In genomic region chr13:96766311-96766710, GRCh38 we compare ENCODE assay signal across 35 cellular contexts.
"Had no signal": no experiment of that assay in that cellular context is flagged by ENCODE, and none has a peak within 500 bp of the region (broad histone marks: within the 10 kb centered on the region; RNA-seq: fewer than 3 reads in every experiment).

No MANE protein-coding gene starts in this region.

- H3K27me3 ChIP-seq: adrenal gland, body of pancreas, brain microvascular endothelial cell, breast epithelium had no signal

- H3K9me3 ChIP-seq: adrenal gland, body of pancreas, breast epithelium had no signal

- H3K36me3 ChIP-seq: adrenal gland, brain microvascular endothelial cell, breast epithelium had no signal

- H3K4me3 Mint-ChIP-seq: activated B cell treated with CpG ODN at 0.5 μM for 24 hours; activated CD4-positive, alpha-beta memory T cell treated with anti-CD3 and anti-CD28 coated beads for 36 hours; activated CD4-positive, alpha-beta T cell treated with anti-CD3 and anti-CD28 coated beads, Interleukin-2, amount 10 ng/mL, durations not matched to agents 24 days and 14 days; activated CD8-positive, alpha-beta T cell treated with anti-CD3 and anti-CD28 coated beads for 36 hours; activated naive CD4-positive, alpha-beta T cell treated with anti-CD3 and anti-CD28 coated beads for 36 hours; activated naive CD8-positive, alpha-beta T cell treated with anti-CD3 and anti-CD28 coated beads for 36 hours; activated T-cell treated with anti-CD3 and anti-CD28 coated beads, Interleukin-2, amount 50 U/mL, for 4 hours; activated T-cell treated with anti-CD3 and anti-CD28 coated beads, Interleukin-2, amount 50 U/mL, for 72 hours; activated T-helper 1 cell treated with anti-CD3 and anti-CD28 coated beads, Interleukin-12 subunit alpha, Interleukin-12 subunit beta, Interleukin-2, Interleukin-4 antibody, amounts not matched to agents 30 ng/mL and 10 ng/mL and 1 ng/mL, durations not matched to agents 14 hours and 24 hours and 36 hours; activated T-helper 17 cell treated with anti-CD3 and anti-CD28 coated beads, Interleukin-2, amount 50 U/mL, for 72 hours; T-helper 1 cell treated with Interleukin-12 subunit alpha and Interleukin-12 subunit beta and Interleukin-4 antibody, amounts not matched to agents 30 μg/mL and 1 μg/mL, for 36 hours; T-helper 2 cell treated with Interferon-gamma antibody and Interleukin-4, amounts not matched to agents 5 μg/mL and 100 μg/mL, for 36 hours had no signal

- H3K4me3 ChIP-seq: adrenal gland, body of pancreas, breast epithelium had no signal

- H3K4me1 Mint-ChIP-seq: activated B cell treated with CpG ODN at 0.5 μM for 24 hours; activated CD4-positive, alpha-beta T cell treated with anti-CD3 and anti-CD28 coated beads, Interleukin-2, amount 10 ng/mL, durations not matched to agents 24 days and 14 days; activated naive CD8-positive, alpha-beta T cell treated with anti-CD3 and anti-CD28 coated beads for 36 hours; activated T-helper 17 cell treated with anti-CD3 and anti-CD28 coated beads, Interleukin-2, amount 50 U/mL, for 72 hours had no signal

- H3K36me3 Mint-ChIP-seq: activated CD4-positive, alpha-beta memory T cell treated with anti-CD3 and anti-CD28 coated beads for 36 hours; activated naive CD4-positive, alpha-beta T cell treated with anti-CD3 and anti-CD28 coated beads, Interleukin-2, amount 50 U/mL, for 72 hours; activated naive CD8-positive, alpha-beta T cell treated with anti-CD3 and anti-CD28 coated beads for 36 hours had no signal

- H3K27ac ChIP-seq: adrenal gland, body of pancreas, brain microvascular endothelial cell, breast epithelium, VCaP had no signal

- H3K9me3 Mint-ChIP-seq: activated B cell treated with CpG ODN at 0.5 μM for 24 hours; activated CD4-positive, alpha-beta memory T cell treated with anti-CD3 and anti-CD28 coated beads for 36 hours; activated naive CD4-positive, alpha-beta T cell treated with anti-CD3 and anti-CD28 coated beads for 36 hours; activated naive CD8-positive, alpha-beta T cell treated with anti-CD3 and anti-CD28 coated beads for 36 hours; activated T-cell treated with anti-CD3 and anti-CD28 coated beads, Interleukin-2, amount 50 U/mL, for 4 hours; T-helper 2 cell treated with Interferon-gamma antibody and Interleukin-4, amounts not matched to agents 5 μg/mL and 100 μg/mL, for 36 hours had no signal

- H3K27me3 Mint-ChIP-seq: activated B cell treated with CpG ODN at 0.5 μM for 24 hours; activated CD4-positive, alpha-beta memory T cell treated with anti-CD3 and anti-CD28 coated beads for 36 hours; activated CD4-positive, alpha-beta T cell treated with anti-CD3 and anti-CD28 coated beads, Interleukin-2, amount 10 ng/mL, durations not matched to agents 24 days and 14 days; activated CD8-positive, alpha-beta T cell treated with anti-CD3 and anti-CD28 coated beads for 36 hours; activated naive CD8-positive, alpha-beta T cell treated with anti-CD3 and anti-CD28 coated beads for 36 hours; activated T-helper 17 cell treated with anti-CD3 and anti-CD28 coated beads, Interleukin-2, amount 50 U/mL, for 72 hours had no signal

- H3K4me1 ChIP-seq: body of pancreas, breast epithelium had no signal

- H3K27ac Mint-ChIP-seq: activated B cell treated with CpG ODN at 0.5 μM for 24 hours; activated CD4-positive, alpha-beta memory T cell treated with anti-CD3 and anti-CD28 coated beads for 36 hours; activated CD4-positive, alpha-beta T cell treated with anti-CD3 and anti-CD28 coated beads, Interleukin-2, amount 10 ng/mL, durations not matched to agents 24 days and 14 days; activated CD8-positive, alpha-beta T cell treated with anti-CD3 and anti-CD28 coated beads for 36 hours; activated naive CD4-positive, alpha-beta T cell treated with anti-CD3 and anti-CD28 coated beads for 36 hours; activated naive CD4-positive, alpha-beta T cell treated with anti-CD3 and anti-CD28 coated beads, Interleukin-2, amount 50 U/mL, for 72 hours; activated naive CD8-positive, alpha-beta T cell treated with anti-CD3 and anti-CD28 coated beads for 36 hours; activated T-cell treated with anti-CD3 and anti-CD28 coated beads, Interleukin-2, amount 50 U/mL, for 72 hours; activated T-helper 1 cell treated with anti-CD3 and anti-CD28 coated beads, Interleukin-12 subunit alpha, Interleukin-12 subunit beta, Interleukin-2, Interleukin-4 antibody, amounts not matched to agents 30 ng/mL and 10 ng/mL and 1 ng/mL, durations not matched to agents 14 hours and 24 hours and 36 hours; activated T-helper 17 cell treated with anti-CD3 and anti-CD28 coated beads, Interleukin-2, amount 50 U/mL, for 72 hours; T-helper 1 cell treated with Interleukin-12 subunit alpha and Interleukin-12 subunit beta and Interleukin-4 antibody, amounts not matched to agents 30 μg/mL and 1 μg/mL, for 36 hours; T-helper 2 cell treated with Interferon-gamma antibody and Interleukin-4, amounts not matched to agents 5 μg/mL and 100 μg/mL, for 36 hours had no signal

- DNase-seq: activated B cell treated with CpG ODN at 0.5 μM for 24 hours; activated CD4-positive, alpha-beta memory T cell treated with anti-CD3 and anti-CD28 coated beads for 36 hours; activated CD4-positive, alpha-beta T cell treated with anti-CD3 and anti-CD28 coated beads for 4 hours; activated CD4-positive, alpha-beta T cell treated with anti-CD3 and anti-CD28 coated beads, Interleukin-2, amount 10 ng/mL, durations not matched to agents 24 days and 14 days; activated CD4-positive, alpha-beta T cell treated with anti-CD3 and anti-CD28 coated beads, Interleukin-2, amount 50 U/mL, for 1 hour; activated CD4-positive, alpha-beta T cell treated with anti-CD3 and anti-CD28 coated beads, Interleukin-2, amount 50 U/mL, for 4 hours; activated CD4-positive, CD25-positive, alpha-beta regulatory T cell treated with anti-CD3 and anti-CD28 coated beads, Interleukin-2, amount 50 U/mL, for 72 hours; activated CD8-positive, alpha-beta memory T cell treated with anti-CD3 and anti-CD28 coated beads, Interleukin-2, amount 50 U/mL, for 4 hours; activated CD8-positive, alpha-beta T cell treated with anti-CD3 and anti-CD28 coated beads for 36 hours; activated effector memory CD4-positive, alpha-beta T cell treated with anti-CD3 and anti-CD28 coated beads, Interleukin-2, amount 50 U/mL, for 16 hours; activated gamma-delta T cell treated with Interleukin-2 at 50 U/mL for 16 hours; activated naive CD4-positive, alpha-beta T cell; activated naive CD4-positive, alpha-beta T cell treated with anti-CD3 and anti-CD28 coated beads for 36 hours; activated naive CD4-positive, alpha-beta T cell treated with anti-CD3 and anti-CD28 coated beads, Interleukin-2, amount 50 U/mL, for 16 hours; activated naive CD8-positive, alpha-beta T cell treated with anti-CD3 and anti-CD28 coated beads for 36 hours; activated T-cell treated with anti-CD3 and anti-CD28 coated beads for 4 hours; activated T-cell treated with anti-CD3 and anti-CD28 coated beads, Interleukin-2, amount 50 U/mL, for 1 hour; activated T-cell treated with anti-CD3 and anti-CD28 coated beads, Interleukin-2, amount 50 U/mL, for 4 hours; activated T-cell treated with anti-CD3 and anti-CD28 coated beads, Interleukin-2, amount 50 U/mL, for 72 hours; adrenal gland; amniotic stem cell; aorta; body of pancreas; brain microvascular endothelial cell; central memory CD4-positive, alpha-beta T cell; T-helper 1 cell; T-helper 2 cell; T-helper 9 cell had no signal
